Comparison of ENCODE assay signal across 10 cellular contexts in the genomic region with DNA sequence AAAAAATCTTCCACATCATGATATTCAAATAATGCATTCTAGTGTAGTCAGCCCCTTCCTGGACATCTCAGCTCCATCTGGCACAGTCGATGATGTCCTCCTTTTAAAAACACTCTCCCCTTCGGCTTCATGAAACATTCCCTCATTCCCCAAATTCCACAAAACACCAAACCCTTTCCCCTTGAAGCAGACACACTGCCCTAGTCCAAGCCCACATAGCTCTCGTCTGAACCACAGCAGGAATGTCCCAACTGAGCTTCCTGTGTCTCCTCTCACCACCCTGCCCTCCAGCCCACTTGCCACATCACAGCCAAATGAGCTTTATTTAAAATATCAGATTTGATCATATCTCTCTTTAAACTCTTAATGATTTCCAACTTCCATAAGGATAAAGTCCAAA.
DNase-seq lines count a peak whose midpoint lies in the region; ATAC-seq, FAIRE-seq and TF ChIP-seq lines count a peak whose summit lies in the region.
"Had no signal": no experiment of that assay in that cellular context is flagged by ENCODE, and none has a peak within 500 bp of the region (broad histone marks: within the 10 kb centered on the region; RNA-seq: fewer than 3 reads in every experiment).

No MANE protein-coding gene starts in this region.

- ATAC-seq in stimulated activated naive CD8-positive, alpha-beta T cell treated with anti-CD3 and anti-CD28 coated beads, Interleukin-15, Interleukin-2, amounts not matched to agents 100 U/mL and 50 U/mL, for 24 hours, result no peak
- ATAC-seq in HG03039 (IDR thresholded peaks at IDR 0.05; ENCODE audit: unreplicated experiment), result no peak

- H3K36me3 ChIP-seq in astrocyte (ENCODE audit: insufficient read depth, low read length) (no peaks in the 10 kb centered on the region), esophagus squamous epithelium (no peaks in the 10 kb centered on the region), BE2C (no peaks in the 10 kb centered on the region)

- H3K4me3 ChIP-seq in astrocyte (ENCODE audit: insufficient read depth, low read depth, low read length) (no peak overlapping the region), esophagus squamous epithelium (no peak overlapping the region), BE2C (ENCODE audit: low read depth, low read length) (no peak overlapping the region)

- no peaks in the 10 kb centered on the region for H4K20me1 ChIP-seq in astrocyte (ENCODE audit: insufficient read depth, low read length)

- 45 to 61% methylated on average over 2 to 3 of the region's 3 CpGs for WGBS in esophagus squamous epithelium, 2 donors

- H3K27me3 Mint-ChIP-seq in stimulated activated naive CD8-positive, alpha-beta T cell treated with anti-CD3 and anti-CD28 coated beads, Interleukin-15, Interleukin-2, amounts not matched to agents 100 ng/mL and 50 ng/mL, for 24 hours, result no peaks in the 10 kb centered on the region
- H3K27me3 Mint-ChIP-seq in astrocyte (ENCODE audit: low read depth, unreplicated experiment), result no peaks in the 10 kb centered on the region

- no peak for TF ChIP-seq POLR2A in esophagus squamous epithelium (IDR thresholded peaks at IDR 0.05)

- H3K27ac Mint-ChIP-seq in stimulated activated naive CD8-positive, alpha-beta T cell treated with anti-CD3 and anti-CD28 coated beads, Interleukin-15, Interleukin-2, amounts not matched to agents 100 ng/mL and 50 ng/mL, for 24 hours, result peak overlapping the region; percentile 1
- peak overlapping the region; percentile 100 for H3K27ac Mint-ChIP-seq in astrocyte (ENCODE audit: unreplicated experiment)

- FAIRE-seq in astrocyte (lab: Jason Lieb, UNC), result peak; percentile 83

- intact Hi-C loops in esophagus squamous epithelium (cut with DNase I), result no loop called here

- TF ChIP-seq CTCF in astrocyte (IDR thresholded peaks at IDR 0.05; ENCODE audit: insufficient read depth, low read depth, low read length) (no peak), esophagus squamous epithelium (IDR thresholded peaks at IDR 0.05) (no peak), BE2C (IDR thresholded peaks at IDR 0.05; ENCODE audit: low read depth, low read length) (no peak)

- H3K4me3 Mint-ChIP-seq in stimulated activated naive CD8-positive, alpha-beta T cell treated with anti-CD3 and anti-CD28 coated beads, Interleukin-15, Interleukin-2, amounts not matched to agents 100 ng/mL and 50 ng/mL, for 24 hours, result no peak overlapping the region
- H3K4me3 Mint-ChIP-seq in astrocyte (ENCODE audit: unreplicated experiment), result peak overlapping the region; percentile 17

- H3K79me2 ChIP-seq in astrocyte (ENCODE audit: insufficient read depth, low read length), result no peaks in the 10 kb centered on the region

- H3K27ac ChIP-seq in astrocyte (ENCODE audit: low read depth, low read length), result peak overlapping the region; percentile 87
- peak overlapping the region in 1 of 4 donors; percentile 39 for H3K27ac ChIP-seq in esophagus squamous epithelium
- H3K27ac ChIP-seq: C4-2B had no signal

- no peaks in the 10 kb centered on the region for H3K36me3 Mint-ChIP-seq in stimulated activated naive CD8-positive, alpha-beta T cell treated with anti-CD3 and anti-CD28 coated beads, Interleukin-15, Interleukin-2, amounts not matched to agents 100 ng/mL and 50 ng/mL, for 24 hours (ENCODE audit: low read depth)
- peaks cover 3% of the 10 kb centered on the region for H3K36me3 Mint-ChIP-seq in astrocyte (ENCODE audit: low read depth, unreplicated experiment)

- H3K9me3 Mint-ChIP-seq in stimulated activated naive CD8-positive, alpha-beta T cell treated with anti-CD3 and anti-CD28 coated beads, Interleukin-15, Interleukin-2, amounts not matched to agents 100 ng/mL and 50 ng/mL, for 24 hours, result no peaks in the 10 kb centered on the region
- peaks cover 6% of the 10 kb centered on the region for H3K9me3 Mint-ChIP-seq in astrocyte (ENCODE audit: unreplicated experiment)

- H3K9me3 ChIP-seq in astrocyte (ENCODE audit: insufficient read depth, low read depth, low read length) (no peaks in the 10 kb centered on the region), esophagus squamous epithelium (no peaks in the 10 kb centered on the region), BE2C (no peaks in the 10 kb centered on the region)

- H3K4me1 ChIP-seq in astrocyte (ENCODE audit: insufficient read depth, low read length) (peaks cover 42% of the 10 kb centered on the region), esophagus squamous epithelium (peaks cover 5 to 81% (median 22%) of the 10 kb centered on the region in 3 donors), BE2C (peaks cover 3% of the 10 kb centered on the region; the same call in 1 of the 2 replicates)

- no peaks in the 10 kb centered on the region for H3K27me3 ChIP-seq in astrocyte (ENCODE audit: insufficient read depth, low read length)
- no peaks in the 10 kb centered on the region for H3K27me3 ChIP-seq in esophagus squamous epithelium
- no peaks in the 10 kb centered on the region for H3K27me3 ChIP-seq in BE2C

- peaks cover 39% of the 10 kb centered on the region for H3K4me1 Mint-ChIP-seq in stimulated activated naive CD8-positive, alpha-beta T cell treated with anti-CD3 and anti-CD28 coated beads, Interleukin-15, Interleukin-2, amounts not matched to agents 100 ng/mL and 50 ng/mL, for 24 hours (ENCODE audit: low read depth)
- peaks cover 55% of the 10 kb centered on the region for H3K4me1 Mint-ChIP-seq in astrocyte (ENCODE audit: low read depth, unreplicated experiment)

- H2AFZ ChIP-seq in astrocyte (ENCODE audit: low read depth, low read length), result no peak overlapping the region

- no peak for DNase-seq in stimulated activated naive CD8-positive, alpha-beta T cell treated with anti-CD3 and anti-CD28 coated beads, Interleukin-15, Interleukin-2, amounts not matched to agents 100 U/mL and 50 U/mL, for 24 hours
- DNase-seq in astrocyte (ENCODE audit: low read depth), result peak; percentile 99
- DNase-seq in islet precursor cell, result peak; percentile 92
- DNase-seq in pons (ENCODE audit: low spot score), result no peak
- no peak for DNase-seq in esophagus squamous epithelium (lab: John Stamatoyannopoulos, UW)
- no peak for DNase-seq in BE2C
- DNase-seq: stimulated activated CD4-positive, alpha-beta T cell treated with anti-CD3 and anti-CD28 coated beads, Interleukin-4, amount 100 ng/mL, for 1 hour had no signal

- peak overlapping the region; percentile 55 for H3K9ac ChIP-seq in astrocyte (ENCODE audit: low read length)

- H3K4me2 ChIP-seq in astrocyte (ENCODE audit: low read length), result peak overlapping the region; percentile 54

Comparison
In these comparisons a context has a peak if more than half of its experiments do, and no peak if none do; other contexts are left out.
1. DNase-seq: peak in astrocyte (single experiment) and islet precursor cell (single experiment); none in stimulated activated naive CD8-positive, alpha-beta T cell treated with anti-CD3 and anti-CD28 coated beads, Interleukin-15, Interleukin-2, amounts not matched to agents 100 U/mL and 50 U/mL, for 24 hours (single experiment), pons (single experiment), esophagus squamous epithelium (single experiment) and BE2C (single experiment).